ENCODE assay signal across 23 cellular contexts in genomic region chr2:238280083-238280816, GRCh38.
"Had no signal": no experiment of that assay in that cellular context is flagged by ENCODE, and none has a peak within 500 bp of the region (broad histone marks: within the 10 kb centered on the region; RNA-seq: fewer than 3 reads in every experiment).

No MANE protein-coding gene starts in this region.

- H3K36me3 Mint-ChIP-seq: activated naive CD4-positive, alpha-beta T cell treated with anti-CD3 and anti-CD28 coated beads, Interleukin-2, amount 50 U/mL, for 72 hours had no signal

- H3K4me3 ChIP-seq: adrenal gland, breast epithelium, gastrocnemius medialis, lung, right atrium auricular region, smooth muscle cell, stomach, upper lobe of right lung had no signal

- H3K9me3 ChIP-seq: adrenal gland, breast epithelium, gastrocnemius medialis, right atrium auricular region, stomach, upper lobe of right lung had no signal

- H3K27ac Mint-ChIP-seq: activated T-helper 1 cell treated with anti-CD3 and anti-CD28 coated beads, Interleukin-12 subunit alpha, Interleukin-12 subunit beta, Interleukin-2, Interleukin-4 antibody, amounts not matched to agents 30 ng/mL and 10 ng/mL and 1 ng/mL, durations not matched to agents 14 hours and 24 hours and 36 hours; dendritic cell treated with granulocyte-macrophage colony-stimulating factor and Interleukin-4, amounts not matched to agents 40 ng/mL and 50 ng/mL, for 4 days; nephron; stimulated activated effector memory CD8-positive, alpha-beta T cell treated with anti-CD3 and anti-CD28 coated beads, Interleukin-12 subunit alpha, Interleukin-12 subunit beta, amount 100 ng/mL, for 72 hours had no signal

- ATAC-seq: activated naive CD4-positive, alpha-beta T cell treated with anti-CD3 and anti-CD28 coated beads, Interleukin-2, amount 50 U/mL, for 72 hours; esophagus mucosa; gastrocnemius medialis; stimulated activated effector memory CD8-positive, alpha-beta T cell treated with anti-CD3 and anti-CD28 coated beads, Interleukin-12 subunit alpha, Interleukin-12 subunit beta, amount 100 ng/mL, for 72 hours; upper lobe of right lung had no signal

- DNase-seq: activated CD4-positive, alpha-beta T cell treated with anti-CD3 and anti-CD28 coated beads, Interleukin-2, amount 50 U/mL, for 48 hours; activated gamma-delta T cell treated with Interleukin-2 at 50 U/mL for 16 hours; adrenal gland; effector CD8-positive, alpha-beta T cell; gastrocnemius medialis; head of caudate nucleus; kidney glomerular epithelial cell; stimulated activated CD4-positive, alpha-beta T cell treated with anti-CD3 and anti-CD28 coated beads, Interleukin-4, amount 100 ng/mL, for 1 hour; stomach; T-helper 2 cell; upper lobe of right lung had no signal

- H3K27me3 ChIP-seq: adrenal gland, breast epithelium, gastrocnemius medialis, right atrium auricular region, stomach, upper lobe of right lung had no signal

- FAIRE-seq: astrocyte had no signal

- H3K9me3 Mint-ChIP-seq: activated naive CD4-positive, alpha-beta T cell treated with anti-CD3 and anti-CD28 coated beads, Interleukin-2, amount 50 U/mL, for 72 hours; activated T-helper 1 cell treated with anti-CD3 and anti-CD28 coated beads, Interleukin-12 subunit alpha, Interleukin-12 subunit beta, Interleukin-2, Interleukin-4 antibody, amounts not matched to agents 30 ng/mL and 10 ng/mL and 1 ng/mL, durations not matched to agents 14 hours and 24 hours and 36 hours; dendritic cell treated with granulocyte-macrophage colony-stimulating factor and Interleukin-4, amounts not matched to agents 40 ng/mL and 50 ng/mL, for 4 days; nephron; stimulated activated effector memory CD8-positive, alpha-beta T cell treated with anti-CD3 and anti-CD28 coated beads, Interleukin-12 subunit alpha, Interleukin-12 subunit beta, amount 100 ng/mL, for 72 hours had no signal

- H3K27ac ChIP-seq: adrenal gland, right atrium auricular region, stomach, upper lobe of right lung, VCaP had no signal

- H3K4me3 Mint-ChIP-seq: activated T-helper 1 cell treated with anti-CD3 and anti-CD28 coated beads, Interleukin-12 subunit alpha, Interleukin-12 subunit beta, Interleukin-2, Interleukin-4 antibody, amounts not matched to agents 30 ng/mL and 10 ng/mL and 1 ng/mL, durations not matched to agents 14 hours and 24 hours and 36 hours; dendritic cell treated with granulocyte-macrophage colony-stimulating factor and Interleukin-4, amounts not matched to agents 40 ng/mL and 50 ng/mL, for 4 days; nephron; stimulated activated effector memory CD8-positive, alpha-beta T cell treated with anti-CD3 and anti-CD28 coated beads, Interleukin-12 subunit alpha, Interleukin-12 subunit beta, amount 100 ng/mL, for 72 hours had no signal

- H3K27me3 Mint-ChIP-seq: dendritic cell treated with granulocyte-macrophage colony-stimulating factor and Interleukin-4, amounts not matched to agents 40 ng/mL and 50 ng/mL, for 4 days had no signal
